In the genomic region with DNA sequence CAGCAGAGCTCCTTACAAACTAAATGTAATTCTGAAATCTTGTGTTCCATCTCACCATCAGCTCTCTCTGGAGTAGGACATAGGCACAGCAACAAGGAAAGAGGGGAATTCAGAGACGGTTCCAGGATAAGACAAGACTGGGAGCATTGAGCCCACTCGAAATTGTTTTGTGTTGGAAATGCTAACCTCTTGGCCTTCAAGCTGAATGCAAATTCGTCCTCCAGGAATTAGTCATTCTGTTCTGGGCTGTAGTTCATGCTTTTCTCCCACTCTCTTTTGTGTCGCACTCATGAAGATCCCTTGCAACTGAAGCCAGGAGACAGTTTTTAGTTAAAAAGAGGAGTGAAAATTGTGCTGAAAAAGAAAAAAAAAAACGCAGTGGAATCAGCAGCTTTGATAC, we compare ENCODE assay signal across 13 cellular contexts.
DNase-seq lines count a peak whose midpoint lies in the region; ATAC-seq and TF ChIP-seq lines count a peak whose summit lies in the region.
"Had no signal": no experiment of that assay in that cellular context is flagged by ENCODE, and none has a peak within 500 bp of the region (broad histone marks: within the 10 kb centered on the region; RNA-seq: fewer than 3 reads in every experiment).

No MANE protein-coding gene starts in this region.

- H3K27ac Mint-ChIP-seq in WTC11 (peak overlapping the region; percentile 49), Calu3 (ENCODE audit: unreplicated experiment) (no peak overlapping the region), glutamatergic neuron (ENCODE audit: unreplicated experiment) (no peak overlapping the region)
- H3K27ac Mint-ChIP-seq: activated CD8-positive, alpha-beta memory T cell treated with anti-CD3 and anti-CD28 coated beads, Interleukin-2, amount 10 ng/mL, durations not matched to agents 7 days and 5 days; type B pancreatic cell had no signal

- ATAC-seq in GM19372 (IDR thresholded peaks at IDR 0.05; ENCODE audit: low read depth, unreplicated experiment) = peak; percentile 68
- ATAC-seq in HG02884 (IDR thresholded peaks at IDR 0.05; ENCODE audit: unreplicated experiment) = peak; percentile 90
- ATAC-seq in WTC11 = peak; percentile 80
- no peak for ATAC-seq in GM19455 (IDR thresholded peaks at IDR 0.05; ENCODE audit: unreplicated experiment)
- ATAC-seq: activated CD8-positive, alpha-beta memory T cell treated with anti-CD3 and anti-CD28 coated beads, Interleukin-2, amount 10 ng/mL, durations not matched to agents 7 days and 5 days; HCT116 had no signal

- CTCF ChIA-PET in WTC11 (lab: Charles Lee) (no interaction called here), Calu3 (lab: Charles Lee) (no interaction called here)

- H3K36me3 Mint-ChIP-seq in WTC11 (peaks cover 4% of the 10 kb centered on the region), Calu3 (ENCODE audit: insufficient read depth, unreplicated experiment) (no peaks in the 10 kb centered on the region), glutamatergic neuron (ENCODE audit: unreplicated experiment) (no peaks in the 10 kb centered on the region)
- H3K36me3 Mint-ChIP-seq: activated CD8-positive, alpha-beta memory T cell treated with anti-CD3 and anti-CD28 coated beads, Interleukin-2, amount 10 ng/mL, durations not matched to agents 7 days and 5 days had no signal

- intact Hi-C loops in Calu3 (cut with micrococcal nuclease; ENCODE audit: unreplicated experiment) = no loop called here

- H3K4me1 Mint-ChIP-seq in WTC11 (peaks cover 36% of the 10 kb centered on the region), Calu3 (ENCODE audit: low read depth, unreplicated experiment) (no peaks in the 10 kb centered on the region), glutamatergic neuron (ENCODE audit: low read depth, unreplicated experiment) (peaks cover 3% of the 10 kb centered on the region)
- H3K4me1 Mint-ChIP-seq: activated CD8-positive, alpha-beta memory T cell treated with anti-CD3 and anti-CD28 coated beads, Interleukin-2, amount 10 ng/mL, durations not matched to agents 7 days and 5 days had no signal

- POLR2A ChIA-PET in WTC11 (lab: Charles Lee) = interaction anchor here (0.7 kb wide), 1 partner anchor 26 kb away, joined by 3 read pairs; no protein-coding TSS in a partner anchor

- no TSS peak for BruUV-seq in Calu3 (replicated peaks; lab: Mats Ljungman, UMichigan)

- TF ChIP-seq CTCF in WTC11 (IDR thresholded peaks at IDR 0.05) (no peak), Calu3 (IDR thresholded peaks at IDR 0.05; ENCODE audit: unreplicated experiment) (no peak), glutamatergic neuron (IDR thresholded peaks at IDR 0.05; ENCODE audit: partially characterized antibody, unreplicated experiment) (no peak)

- DNase-seq in Ammon's horn (ENCODE audit: low spot score) (peak; percentile 8), WTC11 (ENCODE audit: low spot score) (no peak), Calu3 (no peak), kidney glomerular epithelial cell (lab: John Stamatoyannopoulos, UW) (no peak), glutamatergic neuron (no peak)
- DNase-seq: activated CD8-positive, alpha-beta memory T cell treated with anti-CD3 and anti-CD28 coated beads, Interleukin-2, amount 10 ng/mL, durations not matched to agents 7 days and 5 days; left cardiac atrium; NCI-H526 treated with DMSO at 0.1 percent for 48 hours had no signal

- peaks cover 5% of the 10 kb centered on the region for H3K9me3 Mint-ChIP-seq in WTC11
- peaks cover 4% of the 10 kb centered on the region for H3K9me3 Mint-ChIP-seq in Calu3 (ENCODE audit: low read depth, unreplicated experiment)
- H3K9me3 Mint-ChIP-seq in glutamatergic neuron (ENCODE audit: unreplicated experiment) = peaks cover 2% of the 10 kb centered on the region

- H3K27me3 Mint-ChIP-seq in WTC11 (ENCODE audit: low read depth) = no peaks in the 10 kb centered on the region
- H3K27me3 Mint-ChIP-seq in Calu3 (ENCODE audit: unreplicated experiment) = no peaks in the 10 kb centered on the region
- H3K27me3 Mint-ChIP-seq in glutamatergic neuron (ENCODE audit: unreplicated experiment) = no peaks in the 10 kb centered on the region
- H3K27me3 Mint-ChIP-seq: activated CD8-positive, alpha-beta memory T cell treated with anti-CD3 and anti-CD28 coated beads, Interleukin-2, amount 10 ng/mL, durations not matched to agents 7 days and 5 days; type B pancreatic cell had no signal

- H3K4me3 Mint-ChIP-seq in WTC11 (no peak overlapping the region), Calu3 (ENCODE audit: low read depth, unreplicated experiment) (no peak overlapping the region), glutamatergic neuron (ENCODE audit: unreplicated experiment) (no peak overlapping the region)
- H3K4me3 Mint-ChIP-seq: activated CD8-positive, alpha-beta memory T cell treated with anti-CD3 and anti-CD28 coated beads, Interleukin-2, amount 10 ng/mL, durations not matched to agents 7 days and 5 days; type B pancreatic cell had no signal

TF ChIP-seq in WTC11, 78 proteins besides CTCF, POLR2A, EP300 and RAD21 (continues in another document):
- TF ChIP-seq, protein P1, sequence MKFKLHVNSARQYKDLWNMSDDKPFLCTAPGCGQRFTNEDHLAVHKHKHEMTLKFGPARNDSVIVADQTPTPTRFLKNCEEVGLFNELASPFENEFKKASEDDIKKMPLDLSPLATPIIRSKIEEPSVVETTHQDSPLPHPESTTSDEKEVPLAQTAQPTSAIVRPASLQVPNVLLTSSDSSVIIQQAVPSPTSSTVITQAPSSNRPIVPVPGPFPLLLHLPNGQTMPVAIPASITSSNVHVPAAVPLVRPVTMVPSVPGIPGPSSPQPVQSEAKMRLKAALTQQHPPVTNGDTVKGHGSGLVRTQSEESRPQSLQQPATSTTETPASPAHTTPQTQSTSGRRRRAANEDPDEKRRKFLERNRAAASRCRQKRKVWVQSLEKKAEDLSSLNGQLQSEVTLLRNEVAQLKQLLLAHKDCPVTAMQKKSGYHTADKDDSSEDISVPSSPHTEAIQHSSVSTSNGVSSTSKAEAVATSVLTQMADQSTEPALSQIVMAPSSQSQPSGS (CRISPR knock-in tag; IDR thresholded peaks at IDR 0.05; ENCODE audit: borderline replicate concordance, low read depth) = no peak
- TF ChIP-seq, protein P2, sequence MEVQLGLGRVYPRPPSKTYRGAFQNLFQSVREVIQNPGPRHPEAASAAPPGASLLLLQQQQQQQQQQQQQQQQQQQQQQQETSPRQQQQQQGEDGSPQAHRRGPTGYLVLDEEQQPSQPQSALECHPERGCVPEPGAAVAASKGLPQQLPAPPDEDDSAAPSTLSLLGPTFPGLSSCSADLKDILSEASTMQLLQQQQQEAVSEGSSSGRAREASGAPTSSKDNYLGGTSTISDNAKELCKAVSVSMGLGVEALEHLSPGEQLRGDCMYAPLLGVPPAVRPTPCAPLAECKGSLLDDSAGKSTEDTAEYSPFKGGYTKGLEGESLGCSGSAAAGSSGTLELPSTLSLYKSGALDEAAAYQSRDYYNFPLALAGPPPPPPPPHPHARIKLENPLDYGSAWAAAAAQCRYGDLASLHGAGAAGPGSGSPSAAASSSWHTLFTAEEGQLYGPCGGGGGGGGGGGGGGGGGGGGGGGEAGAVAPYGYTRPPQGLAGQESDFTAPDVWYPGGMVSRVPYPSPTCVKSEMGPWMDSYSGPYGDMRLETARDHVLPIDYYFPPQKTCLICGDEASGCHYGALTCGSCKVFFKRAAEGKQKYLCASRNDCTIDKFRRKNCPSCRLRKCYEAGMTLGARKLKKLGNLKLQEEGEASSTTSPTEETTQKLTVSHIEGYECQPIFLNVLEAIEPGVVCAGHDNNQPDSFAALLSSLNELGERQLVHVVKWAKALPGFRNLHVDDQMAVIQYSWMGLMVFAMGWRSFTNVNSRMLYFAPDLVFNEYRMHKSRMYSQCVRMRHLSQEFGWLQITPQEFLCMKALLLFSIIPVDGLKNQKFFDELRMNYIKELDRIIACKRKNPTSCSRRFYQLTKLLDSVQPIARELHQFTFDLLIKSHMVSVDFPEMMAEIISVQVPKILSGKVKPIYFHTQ (CRISPR knock-in tag; IDR thresholded peaks at IDR 0.05) = no peak
- TF ChIP-seq NFE2L1 (CRISPR knock-in tag; IDR thresholded peaks at IDR 0.05) (no peak), TP53 (CRISPR knock-in tag; IDR thresholded peaks at IDR 0.05) (no peak), NR3C1 (CRISPR knock-in tag; conservative IDR thresholded peaks at IDR 0.05; ENCODE audit: low read depth) (no peak)
- TF ChIP-seq, protein P3, sequence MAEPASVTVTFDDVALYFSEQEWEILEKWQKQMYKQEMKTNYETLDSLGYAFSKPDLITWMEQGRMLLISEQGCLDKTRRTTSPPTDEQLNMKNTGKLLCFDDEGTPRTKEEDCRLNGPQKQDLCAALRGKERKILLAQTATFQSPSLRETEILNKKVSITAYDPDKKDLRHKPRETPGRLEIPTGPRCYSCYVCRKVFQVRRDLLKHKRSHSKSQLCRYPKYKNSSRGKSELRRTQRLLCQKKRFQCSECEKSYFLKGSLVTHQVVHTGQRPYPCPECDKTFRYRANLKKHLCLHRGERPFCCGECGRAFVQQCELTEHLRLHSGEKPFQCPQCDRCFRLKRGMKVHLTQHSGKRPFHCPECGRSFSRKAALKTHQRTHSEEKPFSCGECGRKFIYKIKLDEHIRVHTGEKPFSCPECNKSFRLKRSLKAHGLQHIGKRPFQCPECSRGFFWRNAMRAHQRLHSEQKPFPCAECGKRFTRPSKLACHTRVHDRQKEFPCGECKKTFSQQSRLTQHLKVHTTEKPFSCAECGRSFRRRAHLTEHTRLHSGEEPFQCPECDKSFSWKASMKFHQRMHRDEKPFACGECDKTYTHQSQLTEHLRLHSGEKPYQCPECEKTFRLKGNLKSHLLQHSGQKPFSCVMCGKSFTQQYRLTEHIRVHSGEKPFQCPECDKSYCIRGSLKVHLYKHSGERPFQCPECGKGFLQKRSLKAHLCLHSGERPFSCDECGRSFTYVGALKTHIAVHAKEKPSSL (CRISPR knock-in tag; conservative IDR thresholded peaks at IDR 0.05) = no peak
- TF ChIP-seq, protein P4, sequence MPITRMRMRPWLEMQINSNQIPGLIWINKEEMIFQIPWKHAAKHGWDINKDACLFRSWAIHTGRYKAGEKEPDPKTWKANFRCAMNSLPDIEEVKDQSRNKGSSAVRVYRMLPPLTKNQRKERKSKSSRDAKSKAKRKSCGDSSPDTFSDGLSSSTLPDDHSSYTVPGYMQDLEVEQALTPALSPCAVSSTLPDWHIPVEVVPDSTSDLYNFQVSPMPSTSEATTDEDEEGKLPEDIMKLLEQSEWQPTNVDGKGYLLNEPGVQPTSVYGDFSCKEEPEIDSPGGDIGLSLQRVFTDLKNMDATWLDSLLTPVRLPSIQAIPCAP (CRISPR knock-in tag; IDR thresholded peaks at IDR 0.05) = no peak
- TF ChIP-seq, protein P5, sequence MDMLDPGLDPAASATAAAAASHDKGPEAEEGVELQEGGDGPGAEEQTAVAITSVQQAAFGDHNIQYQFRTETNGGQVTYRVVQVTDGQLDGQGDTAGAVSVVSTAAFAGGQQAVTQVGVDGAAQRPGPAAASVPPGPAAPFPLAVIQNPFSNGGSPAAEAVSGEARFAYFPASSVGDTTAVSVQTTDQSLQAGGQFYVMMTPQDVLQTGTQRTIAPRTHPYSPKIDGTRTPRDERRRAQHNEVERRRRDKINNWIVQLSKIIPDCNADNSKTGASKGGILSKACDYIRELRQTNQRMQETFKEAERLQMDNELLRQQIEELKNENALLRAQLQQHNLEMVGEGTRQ (CRISPR knock-in tag; IDR thresholded peaks at IDR 0.05) = no peak
